14 cellular contexts compared by ENCODE assay signal in the genomic region with DNA sequence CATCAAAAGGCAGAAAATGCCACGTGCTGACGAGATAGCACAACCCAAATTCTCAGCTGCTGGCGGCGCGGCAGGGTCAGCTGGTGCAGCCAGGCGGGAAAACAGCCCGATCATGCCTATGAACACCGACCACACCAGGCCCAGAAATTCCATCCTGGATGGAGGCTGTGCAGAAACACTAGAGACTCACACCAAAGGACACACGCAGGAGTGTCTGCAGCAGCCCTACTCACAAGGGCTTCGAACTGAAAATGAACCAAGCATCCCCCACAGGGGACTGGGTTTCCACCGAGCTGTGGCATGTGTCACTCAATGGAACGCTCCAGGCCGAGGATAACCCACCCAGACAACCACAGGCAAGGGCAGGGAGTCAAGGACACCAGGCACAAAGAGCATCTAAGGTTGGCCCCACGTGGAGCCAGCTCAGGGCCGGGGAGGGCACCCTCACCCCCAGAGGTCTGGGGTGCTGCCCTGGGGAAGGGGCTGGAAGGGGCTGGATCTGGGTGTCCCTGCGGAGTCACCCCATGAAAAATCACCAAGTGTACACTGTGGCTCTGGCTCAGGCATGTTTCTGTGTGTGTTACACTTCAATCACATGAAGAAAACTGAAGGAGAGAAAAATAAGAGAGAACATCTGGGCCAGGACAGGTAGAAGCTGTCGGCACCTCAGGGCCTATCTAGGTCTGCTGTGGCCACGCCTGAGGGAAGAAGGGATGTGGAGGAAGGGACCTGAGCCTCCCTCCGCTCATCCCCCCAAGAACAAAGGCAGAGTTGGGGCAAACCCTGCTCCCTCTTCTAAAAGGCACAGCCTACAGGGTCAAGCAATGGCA. TPM values are rescaled to one million over a fixed set of nuclear protein-coding genes. Genes with fewer than 3 reads are reported as not detected.
A peak's percentile ranks its signal among the peaks of the same experiment; 100 is the strongest.
DNase-seq lines count a peak whose midpoint lies in the region; ATAC-seq and TF ChIP-seq lines count a peak whose summit lies in the region.
"Had no signal": no experiment of that assay in that cellular context is flagged by ENCODE, and none has a peak within 500 bp of the region (broad histone marks: within the 10 kb centered on the region; RNA-seq: fewer than 3 reads in every experiment).

No MANE protein-coding gene starts in this region.

- DNase-seq in T-helper 17 cell (peak in 2 of 3 donors; percentile 1 to 4), glutamatergic neuron (peak; percentile 10), ovary (peak in 3 of 5 donors; percentile 3 to 11 (median 3)), NOMO-1 treated with DMSO at 0.1 percent for 48 hours (lab: John Stamatoyannopoulos, UW; ENCODE audit: unreplicated experiment) (no peak)
- DNase-seq: DMS79 treated with DMSO at 0.1 percent for 48 hours, OCI-M1 had no signal

- no peaks in the 10 kb centered on the region for H4K20me1 ChIP-seq in BLaER1

- TF ChIP-seq CTCF in glutamatergic neuron (IDR thresholded peaks at IDR 0.05; ENCODE audit: partially characterized antibody, unreplicated experiment) (no peak), ovary (IDR thresholded peaks at IDR 0.05) (no peak)

- H3K9ac ChIP-seq in BLaER1 = no peak overlapping the region
- H3K9ac ChIP-seq: KMS-11 had no signal

- peaks cover 9% of the 10 kb centered on the region for H3K9me3 Mint-ChIP-seq in glutamatergic neuron (ENCODE audit: unreplicated experiment)
- H3K9me3 Mint-ChIP-seq: memory B cell had no signal

- no peaks in the 10 kb centered on the region for H3K36me3 ChIP-seq in BLaER1
- no peaks in the 10 kb centered on the region for H3K36me3 ChIP-seq in ovary
- H3K36me3 ChIP-seq: HAP-1 had no signal

- WGBS in ovary, 3 donors = 80 to 84% (median 82%) methylated on average over 19 of the region's 19 CpGs

- 0 out of 2 replicates have a peak, but pooled peaks cover 4% of the 10 kb centered on the region for H3K9me3 ChIP-seq in BLaER1
- H3K9me3 ChIP-seq in T-helper 17 cell (ENCODE audit: control insufficient read depth, low read length, poor library complexity, severe bottlenecking) = no peaks in the 10 kb centered on the region
- no peaks in the 10 kb centered on the region for H3K9me3 ChIP-seq in ovary
- H3K9me3 ChIP-seq: HAP-1 had no signal

- H3K27me3 ChIP-seq in BLaER1 (peaks cover 13% of the 10 kb centered on the region), ovary (no peaks in the 10 kb centered on the region)

- H3K27ac ChIP-seq in BLaER1 (peak overlapping the region; percentile 97), ovary (no peak overlapping the region)
- H3K27ac ChIP-seq: KMS-11 had no signal

- H3K4me1 ChIP-seq in BLaER1 (peaks cover 55% of the 10 kb centered on the region), ovary (ENCODE audit: insufficient read depth) (no peaks in the 10 kb centered on the region)
- H3K4me1 ChIP-seq: HAP-1 had no signal

- H3K36me3 Mint-ChIP-seq in T-helper 17 cell (ENCODE audit: low read depth) = no peaks in the 10 kb centered on the region
- peaks cover 4% of the 10 kb centered on the region for H3K36me3 Mint-ChIP-seq in glutamatergic neuron (ENCODE audit: unreplicated experiment)
- H3K36me3 Mint-ChIP-seq: memory B cell had no signal

- TF ChIP-seq POLR2A in ovary (IDR thresholded peaks at IDR 0.05) = no peak

- no peak overlapping the region for H3K27ac Mint-ChIP-seq in T-helper 17 cell
- H3K27ac Mint-ChIP-seq in glutamatergic neuron (ENCODE audit: unreplicated experiment) = no peak overlapping the region
- H3K27ac Mint-ChIP-seq: B cell, memory B cell had no signal

- peaks cover 2% of the 10 kb centered on the region for H3K27me3 Mint-ChIP-seq in T-helper 17 cell
- H3K27me3 Mint-ChIP-seq in glutamatergic neuron (ENCODE audit: unreplicated experiment) = peaks cover 27% of the 10 kb centered on the region

- intact Hi-C loops in ovary (cut with DNase I) = no loop called here

- H3K4me1 Mint-ChIP-seq in T-helper 17 cell (peaks cover 20% of the 10 kb centered on the region), glutamatergic neuron (ENCODE audit: low read depth, unreplicated experiment) (no peaks in the 10 kb centered on the region)

- ATAC-seq in T-helper 17 cell (no peak), HG02981 (IDR thresholded peaks at IDR 0.05; ENCODE audit: unreplicated experiment) (no peak), HG02642 (IDR thresholded peaks at IDR 0.05; ENCODE audit: poor library complexity, unreplicated experiment) (no peak), GM21360 (IDR thresholded peaks at IDR 0.05; ENCODE audit: unreplicated experiment) (no peak)

- H3K4me3 Mint-ChIP-seq in T-helper 17 cell (no peak overlapping the region), glutamatergic neuron (ENCODE audit: unreplicated experiment) (no peak overlapping the region)
- H3K4me3 Mint-ChIP-seq: B cell, memory B cell had no signal

- H3K4me2 ChIP-seq in BLaER1 = peak overlapping the region; percentile 28; the same call in 1 of the 2 replicates
- H3K4me2 ChIP-seq: KMS-11 had no signal

- TF ChIP-seq EP300 in ovary (IDR thresholded peaks at IDR 0.05) = no peak

- H3K4me3 ChIP-seq in BLaER1 (no peak overlapping the region), ovary (no peak overlapping the region)
- H3K4me3 ChIP-seq: HAP-1 had no signal

RNA-seq across cellular contexts. Expression of a gene that starts 33.0 kb away (rescaled TPM):
- total RNA-seq in T-helper 17 cell = 1 to 10 TPM; 3.1 to 3.4 TPM
- total RNA-seq in glutamatergic neuron (ENCODE audit: unreplicated experiment) = 5.7 TPM
- total RNA-seq in ovary = 1 to 10 TPM in 4 of 7 donors, under 1 TPM in 3; 0.60 to 5.2 (median 1.3) TPM
- 1 to 10 TPM in 1 of 2 donors, under 1 TPM in 1; 0.92 to 2.3 TPM for polyA plus RNA-seq in ovary
